ENCODE assay signal across 13 cellular contexts in the genomic region with DNA sequence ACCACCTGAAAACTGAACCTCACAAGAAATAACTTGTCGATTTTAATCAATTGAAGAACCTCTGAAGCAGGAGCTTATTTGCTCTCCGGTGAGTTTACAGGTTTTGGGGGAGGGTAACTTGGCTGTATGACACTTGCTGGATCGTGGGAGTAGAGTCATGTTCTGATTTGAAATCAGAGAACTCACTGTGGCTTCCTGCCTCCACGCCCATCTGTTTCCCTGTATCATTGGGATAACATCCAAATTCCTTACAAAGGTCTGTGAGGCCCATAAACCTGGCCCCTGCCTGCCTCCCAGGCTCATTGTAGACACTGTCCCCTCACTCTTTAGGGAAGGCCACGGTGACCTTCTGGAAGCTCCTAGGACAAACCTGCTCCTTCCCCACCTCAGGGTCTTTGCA. TPM values are rescaled to one million over a fixed set of nuclear protein-coding genes. Genes with fewer than 3 reads are reported as not detected.
DNase-seq lines count a peak whose midpoint lies in the region; ATAC-seq and TF ChIP-seq lines count a peak whose summit lies in the region.
"Had no signal": no experiment of that assay in that cellular context is flagged by ENCODE, and none has a peak within 500 bp of the region (broad histone marks: within the 10 kb centered on the region; RNA-seq: fewer than 3 reads in every experiment).

No MANE protein-coding gene starts in this region.

- H3K27ac Mint-ChIP-seq in activated CD4-positive, alpha-beta T cell treated with anti-CD3 and anti-CD28 coated beads for 36 hours, result peak overlapping the region; percentile 43
- H3K27ac Mint-ChIP-seq in effector memory CD8-positive, alpha-beta T cell, result no peak overlapping the region
- H3K27ac Mint-ChIP-seq: nephron had no signal

- CTCF ChIA-PET in activated CD4-positive, alpha-beta T cell treated with anti-CD3 and anti-CD28 coated beads for 36 hours (lab: Charles Lee), result interaction anchor here (0.8 to 1.3 kb wide), 7 partner anchors 34 to 320 kb away, joined by 3 to 4 read pairs (median 3); partner anchors contain the start of genes NOG and SCPEP1
- CTCF ChIA-PET in mammary epithelial cell (lab: Charles Lee; ENCODE audit: low non-redundant PET), result no interaction called here

- no peaks in the 10 kb centered on the region for H3K9me3 Mint-ChIP-seq in activated CD4-positive, alpha-beta T cell treated with anti-CD3 and anti-CD28 coated beads for 36 hours (ENCODE audit: low read depth)
- no peaks in the 10 kb centered on the region for H3K9me3 Mint-ChIP-seq in effector memory CD8-positive, alpha-beta T cell
- H3K9me3 Mint-ChIP-seq: central memory CD8-positive, alpha-beta T cell had no signal

- DNase-seq in activated CD4-positive, alpha-beta T cell treated with anti-CD3 and anti-CD28 coated beads for 36 hours, result no peak
- no peak for DNase-seq in activated CD4-positive, alpha-beta T cell treated with anti-CD3 and anti-CD28 coated beads for 4 hours
- DNase-seq in M059J (ENCODE audit: low read depth) (peak; percentile 64), mammary epithelial cell (peak; percentile 88), renal cortical epithelial cell (ENCODE audit: low read depth) (peak; percentile 46), DMS114 treated with DMSO at 0.1 percent for 48 hours (lab: John Stamatoyannopoulos, UW; ENCODE audit: unreplicated experiment) (no peak), NCI-H82 treated with DMSO at 0.1 percent for 48 hours (lab: John Stamatoyannopoulos, UW; ENCODE audit: unreplicated experiment) (no peak)
- no peak for DNase-seq in effector memory CD8-positive, alpha-beta T cell
- DNase-seq: GDM1, SIG-M5 had no signal

- BruUV-seq in mammary epithelial cell (replicated peaks; lab: Mats Ljungman, UMichigan), result no TSS peak

- in situ Hi-C loops in mammary epithelial cell (cut with MboI; ENCODE audit: low sequenced_read_pairs in 2 of 2), result no loop called here

- peak overlapping the region; percentile 67 for H3K27ac ChIP-seq in mammary epithelial cell (ENCODE audit: insufficient read depth, low read depth, low read length)
- H3K27ac ChIP-seq: tibial nerve had no signal

- H3K4me1 ChIP-seq in mammary epithelial cell (ENCODE audit: insufficient read depth, low read length), result peaks cover 39% of the 10 kb centered on the region

- no peak overlapping the region for H3K4me3 Mint-ChIP-seq in activated CD4-positive, alpha-beta T cell treated with anti-CD3 and anti-CD28 coated beads for 36 hours
- H3K4me3 Mint-ChIP-seq in effector memory CD8-positive, alpha-beta T cell, result no peak overlapping the region
- H3K4me3 Mint-ChIP-seq: central memory CD8-positive, alpha-beta T cell; nephron had no signal

- no peaks in the 10 kb centered on the region for H3K9me3 ChIP-seq in mammary epithelial cell (replicated peaks; ENCODE audit: insufficient read depth, low read length)
- H3K9me3 ChIP-seq: tibial nerve had no signal

- H3K4me3 ChIP-seq in mammary epithelial cell (replicated peaks in 1 of 3; ENCODE audit: insufficient read depth in 1 of 3, low read depth in 2 of 3, low read length in 3 of 3), result no peak overlapping the region
- H3K4me3 ChIP-seq: tibial nerve had no signal

- H3K9ac ChIP-seq in mammary epithelial cell (ENCODE audit: insufficient read depth, low read length), result peak overlapping the region; percentile 42

- H3K27me3 ChIP-seq in mammary epithelial cell (ENCODE audit: insufficient read depth, low read length), result no peaks in the 10 kb centered on the region

- H3K36me3 ChIP-seq in mammary epithelial cell (ENCODE audit: insufficient read depth, low read length), result no peaks in the 10 kb centered on the region
- H3K36me3 ChIP-seq: tibial nerve had no signal

- no peaks in the 10 kb centered on the region for H3K36me3 Mint-ChIP-seq in activated CD4-positive, alpha-beta T cell treated with anti-CD3 and anti-CD28 coated beads for 36 hours (ENCODE audit: low read depth)
- peaks cover 3% of the 10 kb centered on the region for H3K36me3 Mint-ChIP-seq in effector memory CD8-positive, alpha-beta T cell (ENCODE audit: insufficient read depth)

- intact Hi-C loops in activated CD4-positive, alpha-beta T cell treated with anti-CD3 and anti-CD28 coated beads for 36 hours (cut with DNase I, micrococcal nuclease), result loop anchor here (5.0 to 10.0 kb wide), 4 partner anchors 281 to 1363 kb away; partner anchors contain the start of gene MMD (in 1 of the 2)
- intact Hi-C loops in mammary epithelial cell (cut with micrococcal nuclease), result loop anchor here (10.0 kb wide), 1 partner anchor 471 kb away; no protein-coding TSS in a partner anchor

- no peaks in the 10 kb centered on the region for H4K20me1 ChIP-seq in mammary epithelial cell (ENCODE audit: insufficient read depth, low read length)

- dilution Hi-C loops in mammary epithelial cell (cut with HindIII; ENCODE audit: low sequenced_read_pairs), result no loop called here

- POLR2A ChIA-PET in activated CD4-positive, alpha-beta T cell treated with anti-CD3 and anti-CD28 coated beads for 36 hours (lab: Charles Lee), result no interaction called here

- no peaks in the 10 kb centered on the region for H3K79me2 ChIP-seq in mammary epithelial cell (ENCODE audit: insufficient read depth, low read length)

- ATAC-seq in activated CD4-positive, alpha-beta T cell treated with anti-CD3 and anti-CD28 coated beads for 36 hours, result no peak
- ATAC-seq in effector memory CD8-positive, alpha-beta T cell (replicated peaks), result no peak

- no peak for TF ChIP-seq CTCF in mammary epithelial cell (conservative IDR thresholded peaks at IDR 0.05 in 1 of 2, IDR thresholded peaks at IDR 0.05 in 1 of 2; ENCODE audit: extremely low read depth in 1 of 2, insufficient read depth in 1 of 2, low read depth in 1 of 2, low read length in 2 of 2)

- peaks cover 36% of the 10 kb centered on the region for H3K4me1 Mint-ChIP-seq in activated CD4-positive, alpha-beta T cell treated with anti-CD3 and anti-CD28 coated beads for 36 hours
- peaks cover 10 to 12% of the 10 kb centered on the region in 2 donors for H3K4me1 Mint-ChIP-seq in effector memory CD8-positive, alpha-beta T cell (ENCODE audit: low read depth in 2 of 2)

- 24% methylated on average over 5 of the region's 5 CpGs for WGBS in mammary epithelial cell (ENCODE audit: low coverage, missing lambda C conversion rate)

- peaks cover 1% of the 10 kb centered on the region for H3K27me3 Mint-ChIP-seq in activated CD4-positive, alpha-beta T cell treated with anti-CD3 and anti-CD28 coated beads for 36 hours
- H3K27me3 Mint-ChIP-seq in effector memory CD8-positive, alpha-beta T cell, result peaks cover 7 to 9% of the 10 kb centered on the region in 2 donors

- H2AFZ ChIP-seq in mammary epithelial cell (ENCODE audit: low read depth, low read length), result peak overlapping the region; percentile 34

- peak overlapping the region; percentile 25 for H3K4me2 ChIP-seq in mammary epithelial cell (ENCODE audit: insufficient read depth, low read depth, low read length)

RNA-seq across cellular contexts. Expression of gene C17orf67, which starts 48.3 kb away (rescaled TPM):
- total RNA-seq in activated CD4-positive, alpha-beta T cell treated with anti-CD3 and anti-CD28 coated beads for 36 hours, result 1 to 10 TPM; 4.0 to 5.0 TPM
- total RNA-seq in M059J (2014; rRNA removed; shearing (Covaris generic)), result 0.32 TPM in 1 of 2 replicates, not detected in the other
- total RNA-seq in mammary epithelial cell (1 to 10 TPM in 1 of 2 donors, under 1 TPM in 1; 0.17 to 2.6 TPM), renal cortical epithelial cell (0.30 and 0.35 TPM in 2 replicates)
- 0.42 TPM for polyA plus RNA-seq in mammary epithelial cell
- polyA minus RNA-seq in mammary epithelial cell, result not detected

RNA-seq across cellular contexts. Expression of gene DGKE, which starts 48.6 kb away (rescaled TPM):
- 10 to 100 TPM; 22.4 to 27.4 TPM for total RNA-seq in activated CD4-positive, alpha-beta T cell treated with anti-CD3 and anti-CD28 coated beads for 36 hours
- total RNA-seq in M059J (2014; rRNA removed; shearing (Covaris generic)), result 0.25 and 0.81 TPM in 2 replicates
- total RNA-seq in mammary epithelial cell (10 to 100 TPM in 1 of 2 donors, 1 to 10 TPM in 1; 6.7 to 13.4 TPM), renal cortical epithelial cell (5.4 and 6.4 TPM in 2 replicates)
- 2.9 TPM for polyA plus RNA-seq in mammary epithelial cell
- polyA minus RNA-seq in mammary epithelial cell, result 5.4 TPM

Comparison
In these comparisons a context has a peak if more than half of its experiments do, and no peak if none do; other contexts are left out.
1. DNase-seq: peak in M059J (single experiment), mammary epithelial cell (single experiment) and renal cortical epithelial cell (single experiment); none in activated CD4-positive, alpha-beta T cell treated with anti-CD3 and anti-CD28 coated beads for 36 hours (single experiment), activated CD4-positive, alpha-beta T cell treated with anti-CD3 and anti-CD28 coated beads for 4 hours (0 of 2), effector memory CD8-positive, alpha-beta T cell (0 of 3), DMS114 treated with DMSO at 0.1 percent for 48 hours (single experiment) and NCI-H82 treated with DMSO at 0.1 percent for 48 hours (single experiment).